In the genomic region with DNA sequence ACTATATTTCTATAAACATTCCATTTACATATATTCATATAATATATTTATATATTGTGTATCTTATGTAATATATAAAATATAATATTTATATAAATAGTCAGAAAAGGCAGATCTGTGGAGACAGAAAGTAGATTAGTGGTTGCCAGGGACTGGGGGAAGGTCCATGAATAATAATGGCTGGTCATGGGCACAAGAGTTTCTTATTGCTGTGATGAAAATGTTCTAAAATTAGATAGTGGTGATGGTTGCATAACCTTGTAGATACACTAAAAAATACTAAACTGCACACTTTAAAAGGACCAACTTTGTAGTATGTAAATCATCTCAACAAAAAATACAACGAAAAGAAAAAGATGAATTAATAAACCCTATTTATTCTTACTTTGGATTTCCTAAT, we compare ENCODE assay signal across 23 cellular contexts.
"Had no signal": no experiment of that assay in that cellular context is flagged by ENCODE, and none has a peak within 500 bp of the region (broad histone marks: within the 10 kb centered on the region; RNA-seq: fewer than 3 reads in every experiment).

No MANE protein-coding gene starts in this region.

- H3K9me3 ChIP-seq: left ventricle myocardium inferior, lower lobe of right lung, pancreas, prostate gland, right lobe of liver, stomach, thoracic aorta, transverse colon had no signal

- H3K4me1 ChIP-seq: left ventricle myocardium inferior, lower lobe of right lung, pancreas, prostate gland, right lobe of liver, stomach, transverse colon had no signal

- H3K27ac ChIP-seq: dorsolateral prefrontal cortex, hepatocyte, left ventricle myocardium inferior, lower lobe of right lung, pancreas, prostate gland, right lobe of liver, skin epidermis, stomach, thoracic aorta, transverse colon had no signal

- DNase-seq: cortex of kidney; dorsolateral prefrontal cortex; effector CD8-positive, alpha-beta T cell; foreskin melanocyte; head of caudate nucleus; kidney; left cardiac atrium; left ventricle myocardium inferior; lower lobe of right lung; naive B cell; occipital lobe; pancreas; retina; right lobe of liver; stimulated activated CD4-positive, alpha-beta T cell treated with anti-CD3 and anti-CD28 coated beads, Interleukin-2, amount 100 ng/mL, for 24 hours; stimulated activated naive CD4-positive, alpha-beta T cell; stomach; substantia nigra; transverse colon had no signal

- ATAC-seq: left cardiac atrium, lower lobe of right lung, pancreas, right lobe of liver had no signal

- H3K27me3 ChIP-seq: dorsolateral prefrontal cortex, hepatocyte, pancreas, right lobe of liver, stomach, transverse colon had no signal

- H3K4me3 ChIP-seq: dorsolateral prefrontal cortex, hepatocyte, left ventricle myocardium inferior, lower lobe of right lung, pancreas, prostate gland, right lobe of liver, skin epidermis, stomach, thoracic aorta, transverse colon had no signal
